In the genomic region with DNA sequence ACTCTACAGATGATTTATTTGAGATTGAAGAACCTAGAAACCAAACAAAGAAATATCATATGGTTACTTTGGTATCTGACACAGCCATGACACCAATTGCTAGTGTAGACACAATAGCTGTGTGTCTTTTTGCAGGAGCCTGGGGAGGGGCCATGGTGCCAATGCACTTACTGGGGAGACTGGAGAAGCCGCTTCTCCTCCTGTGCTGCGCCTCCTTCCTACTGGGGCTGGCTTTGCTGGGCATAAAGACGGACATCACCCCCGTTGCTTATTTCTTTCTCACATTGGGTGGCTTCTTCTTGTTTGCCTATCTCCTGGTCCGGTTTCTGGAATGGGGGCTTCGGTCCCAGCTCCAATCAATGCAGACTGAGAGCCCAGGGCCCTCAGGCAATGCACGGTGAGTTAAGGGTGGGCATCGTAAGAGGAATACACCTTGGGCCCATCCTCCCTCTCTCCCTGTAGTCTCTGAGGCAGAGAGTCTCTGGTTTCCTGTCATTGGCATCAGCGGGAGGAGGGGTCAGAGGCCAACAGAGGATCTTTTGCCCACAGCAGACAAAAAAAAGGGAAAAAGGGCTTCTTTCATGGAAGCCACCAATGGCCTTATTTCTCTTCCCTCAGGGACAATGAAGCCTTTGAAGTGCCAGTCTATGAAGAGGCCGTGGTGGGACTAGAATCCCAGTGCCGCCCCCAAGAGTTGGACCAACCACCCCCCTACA, we compare ENCODE assay signal across 1 cellular context.
TF ChIP-seq lines count a peak whose summit lies in the region.

No MANE protein-coding gene starts in this region.

TF ChIP-seq in WTC11, 78 proteins besides CTCF, POLR2A, EP300 and RAD21 (continued from another document):
- no peak for TF ChIP-seq ZNF532 (CRISPR knock-in tag; IDR thresholded peaks at IDR 0.05; ENCODE audit: borderline replicate concordance)
- no peak for TF ChIP-seq PRDM15 (CRISPR knock-in tag; IDR thresholded peaks at IDR 0.05)
- TF ChIP-seq NFE2L1 (CRISPR knock-in tag; IDR thresholded peaks at IDR 0.05) = no peak
- TF ChIP-seq, protein P1, sequence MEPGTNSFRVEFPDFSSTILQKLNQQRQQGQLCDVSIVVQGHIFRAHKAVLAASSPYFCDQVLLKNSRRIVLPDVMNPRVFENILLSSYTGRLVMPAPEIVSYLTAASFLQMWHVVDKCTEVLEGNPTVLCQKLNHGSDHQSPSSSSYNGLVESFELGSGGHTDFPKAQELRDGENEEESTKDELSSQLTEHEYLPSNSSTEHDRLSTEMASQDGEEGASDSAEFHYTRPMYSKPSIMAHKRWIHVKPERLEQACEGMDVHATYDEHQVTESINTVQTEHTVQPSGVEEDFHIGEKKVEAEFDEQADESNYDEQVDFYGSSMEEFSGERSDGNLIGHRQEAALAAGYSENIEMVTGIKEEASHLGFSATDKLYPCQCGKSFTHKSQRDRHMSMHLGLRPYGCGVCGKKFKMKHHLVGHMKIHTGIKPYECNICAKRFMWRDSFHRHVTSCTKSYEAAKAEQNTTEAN (CRISPR knock-in tag; IDR thresholded peaks at IDR 0.05) = no peak
